In the genomic region with DNA sequence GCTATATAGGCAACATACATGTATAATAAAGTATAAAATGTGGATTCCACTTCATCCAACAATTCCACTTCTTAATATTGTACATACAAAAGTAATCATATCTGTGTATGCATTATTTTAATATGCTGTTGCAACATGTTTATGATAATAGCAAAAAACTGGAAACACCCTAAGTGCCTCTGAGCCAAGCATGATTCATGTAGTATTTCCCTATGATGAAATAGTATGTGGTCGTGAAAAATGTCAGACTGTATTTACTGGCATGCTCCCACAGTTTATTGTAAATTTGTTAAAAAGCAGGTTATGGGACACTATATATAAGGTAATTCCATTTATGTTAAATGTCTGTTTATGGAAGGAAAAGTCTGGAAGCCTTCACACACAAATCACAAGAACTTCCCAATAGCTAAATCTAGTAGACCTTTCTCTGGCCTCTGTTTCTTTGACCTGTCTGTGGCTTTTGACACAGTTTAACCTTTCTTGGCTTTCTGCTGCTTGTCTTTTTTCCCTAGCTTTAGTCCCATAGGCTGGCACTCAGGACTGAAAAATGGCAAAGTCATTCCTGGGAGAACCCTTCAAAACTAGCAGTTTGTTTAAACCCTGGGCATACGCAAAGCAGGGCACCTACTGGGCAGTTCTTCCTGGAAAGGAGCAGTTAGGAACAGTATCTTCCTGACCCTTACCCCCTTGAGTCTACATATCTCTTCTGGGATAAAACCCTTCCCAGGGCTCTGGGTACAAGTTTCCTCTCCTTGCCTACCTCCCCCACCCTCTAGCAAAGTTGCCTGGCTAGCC, we compare ENCODE assay signal across 13 cellular contexts.
A peak's percentile ranks its signal among the peaks of the same experiment; 100 is the strongest.
DNase-seq lines count a peak whose midpoint lies in the region; ATAC-seq, FAIRE-seq and TF ChIP-seq lines count a peak whose summit lies in the region.
"Had no signal": no experiment of that assay in that cellular context is flagged by ENCODE, and none has a peak within 500 bp of the region (broad histone marks: within the 10 kb centered on the region; RNA-seq: fewer than 3 reads in every experiment).

No MANE protein-coding gene starts in this region.

- no peaks in the 10 kb centered on the region for H3K9me3 Mint-ChIP-seq in brain
- H3K9me3 Mint-ChIP-seq: memory B cell had no signal

- no peak overlapping the region for H3K4me3 Mint-ChIP-seq in brain
- H3K4me3 Mint-ChIP-seq: memory B cell had no signal

- ATAC-seq in heart left ventricle (peak in 2 of 4 donors; percentile 1 to 35), HG02973 (IDR thresholded peaks at IDR 0.05; ENCODE audit: unreplicated experiment) (no peak), GM21360 (IDR thresholded peaks at IDR 0.05; ENCODE audit: unreplicated experiment) (no peak)

- no peak overlapping the region for H3K4me3 ChIP-seq in heart left ventricle
- no peak overlapping the region for H3K4me3 ChIP-seq in keratinocyte (ENCODE audit: control insufficient read depth in 2 of 3, extremely low read depth in 1 of 3, insufficient read depth in 2 of 3, low read depth in 1 of 3, low read length in 3 of 3)
- H3K4me3 ChIP-seq in vagina, result no peak overlapping the region
- H3K4me3 ChIP-seq: skin epidermis had no signal

- peaks cover 3% of the 10 kb centered on the region for H3K27me3 Mint-ChIP-seq in brain
- H3K27me3 Mint-ChIP-seq: memory B cell had no signal

- peak overlapping the region in 3 of 5 experiments; percentile 32 to 71 (median 68) for H3K27ac Mint-ChIP-seq in brain
- H3K27ac Mint-ChIP-seq: memory B cell had no signal

- intact Hi-C loops in heart left ventricle (cut with DNase I), result no loop called here
- intact Hi-C loops in cardiac septum (cut with DNase I), result no loop called here
- intact Hi-C loops in vagina (cut with DNase I), result no loop called here

- WGBS in heart left ventricle, 4 donors, result 24 to 43% (median 31%) methylated on average over 2 of the region's 2 CpGs

- H3K36me3 ChIP-seq in heart left ventricle (no peaks in the 10 kb centered on the region), keratinocyte (ENCODE audit: control insufficient read depth in 2 of 2, extremely low read depth in 1 of 2, insufficient read depth in 2 of 2, low read length in 2 of 2) (no peaks in the 10 kb centered on the region), vagina (no peaks in the 10 kb centered on the region)

- H3K27me3 ChIP-seq in heart left ventricle (no peaks in the 10 kb centered on the region), keratinocyte (ENCODE audit: control insufficient read depth, extremely low read depth, insufficient read depth, low read length) (no peaks in the 10 kb centered on the region), vagina (no peaks in the 10 kb centered on the region)

- H3K4me1 ChIP-seq in heart left ventricle (peaks cover 0 to 59% (median 28%) of the 10 kb centered on the region in 12 donors), keratinocyte (ENCODE audit: control insufficient read depth, extremely low read depth, insufficient read depth, low read length) (peaks cover 24% of the 10 kb centered on the region), vagina (peaks cover 23% of the 10 kb centered on the region)

- dilution Hi-C loops in keratinocyte (cut with MboI; ENCODE audit: extremely low pct_ligation_motif_present, low sequenced_read_pairs), result no loop called here

- peak overlapping the region; percentile 15 for H3K4me2 ChIP-seq in keratinocyte (ENCODE audit: control insufficient read depth, extremely low read depth, insufficient read depth, low read depth, low read length)
- H3K4me2 ChIP-seq: KMS-11 had no signal

- H4K20me1 ChIP-seq in keratinocyte (ENCODE audit: control insufficient read depth, extremely low read depth, insufficient read depth, low read length), result no peaks in the 10 kb centered on the region

- peak; percentile 82 for FAIRE-seq in keratinocyte (lab: Jason Lieb, UNC)

- no peaks in the 10 kb centered on the region for H3K9me1 ChIP-seq in keratinocyte (ENCODE audit: control insufficient read depth, extremely low read depth, insufficient read depth, low read length)

- TF ChIP-seq POLR2A in heart left ventricle (IDR thresholded peaks at IDR 0.05) (no peak), vagina (IDR thresholded peaks at IDR 0.05) (no peak)

- no peaks in the 10 kb centered on the region for H3K79me2 ChIP-seq in keratinocyte (ENCODE audit: control insufficient read depth, insufficient read depth, low read length)

- H3K9ac ChIP-seq in keratinocyte (ENCODE audit: control insufficient read depth, extremely low read depth, insufficient read depth, low read length), result no peak overlapping the region
- H3K9ac ChIP-seq: KMS-11 had no signal

- H3K27ac ChIP-seq in heart left ventricle, result peak overlapping the region in 10 of 12 donors; percentile 38 to 81 (median 61)
- peak overlapping the region; percentile 51 for H3K27ac ChIP-seq in keratinocyte (ENCODE audit: control insufficient read depth, insufficient read depth, low read length)
- peak overlapping the region; percentile 10 for H3K27ac ChIP-seq in vagina
- H3K27ac ChIP-seq: C4-2B, KMS-11 had no signal

- peaks cover 3% of the 10 kb centered on the region for H3K36me3 Mint-ChIP-seq in brain

- no peak overlapping the region for H2AFZ ChIP-seq in keratinocyte (ENCODE audit: control insufficient read depth, low read length)

- DNase-seq in heart left ventricle (no peak), cardiac septum (ENCODE audit: low spot score) (no peak), keratinocyte (ENCODE audit: low read depth, low spot score) (no peak), vagina (ENCODE audit: extremely low spot score in 2 of 2) (no peak), putamen (ENCODE audit: low spot score) (no peak)
- DNase-seq: NCI-H69 had no signal

- no peaks in the 10 kb centered on the region for H3K9me3 ChIP-seq in heart left ventricle
- no peaks in the 10 kb centered on the region for H3K9me3 ChIP-seq in keratinocyte (ENCODE audit: control insufficient read depth, low read depth, low read length)
- H3K9me3 ChIP-seq in vagina, result no peaks in the 10 kb centered on the region

- H3K4me1 Mint-ChIP-seq in brain, result peaks cover 40% of the 10 kb centered on the region

- TF ChIP-seq CTCF in heart left ventricle (IDR thresholded peaks at IDR 0.05) (no peak), brain (conservative IDR thresholded peaks at IDR 0.05) (no peak), keratinocyte (optimal IDR thresholded peaks at IDR 0.05 in 1 of 3, IDR thresholded peaks at IDR 0.05 in 1 of 3, conservative IDR thresholded peaks at IDR 0.05 in 1 of 3; ENCODE audit: extremely low read depth in 1 of 3, insufficient read depth in 2 of 3, low read length in 3 of 3) (no peak), vagina (IDR thresholded peaks at IDR 0.05) (no peak)

Comparison
In these comparisons a context has a peak if more than half of its experiments do, and no peak if none do; other contexts are left out.
1. H3K27ac ChIP-seq: peak in every context shown above with its lines; median percentile 61 in heart left ventricle; 51 in keratinocyte; 10 in vagina.